ENCODE assay signal across 1 cellular context in genomic region chr1:44806025-44806703, GRCh38.
A peak's percentile ranks its signal among the peaks of the same experiment; 100 is the strongest.
TF ChIP-seq lines count a peak whose summit lies in the region.

No MANE protein-coding gene starts in this region.

TF ChIP-seq in K562, 482 proteins besides CTCF, POLR2A, EP300 and RAD21 (continues in another document):
- TF ChIP-seq NFIX (CRISPR knock-in tag; IDR thresholded peaks at IDR 0.05; ENCODE audit: low read depth) = no peak
- TF ChIP-seq CCNT2 (IDR thresholded peaks at IDR 0.05; ENCODE audit: borderline replicate concordance, extremely low read depth, insufficient read length, low read depth, low read length) = peak; percentile 22
- no peak for TF ChIP-seq KHSRP (IDR thresholded peaks at IDR 0.05)
- no peak for TF ChIP-seq ZNF407 (IDR thresholded peaks at IDR 0.05; ENCODE audit: low read depth)
- no peak for TF ChIP-seq ZEB2 (IDR thresholded peaks at IDR 0.05)
- no peak for TF ChIP-seq PTBP1 (IDR thresholded peaks at IDR 0.05; ENCODE audit: low read depth, low read length)
- TF ChIP-seq E4F1 (CRISPR knock-in tag; IDR thresholded peaks at IDR 0.05; ENCODE audit: borderline replicate concordance) = no peak
- no peak for TF ChIP-seq ADNP (tag; IDR thresholded peaks at IDR 0.05)
- TF ChIP-seq GMEB1 (CRISPR knock-in tag; IDR thresholded peaks at IDR 0.05) = no peak
- no peak for TF ChIP-seq SPI1 (IDR thresholded peaks at IDR 0.05; ENCODE audit: borderline replicate concordance, low read depth, low read length)
- TF ChIP-seq ESRRB (CRISPR knock-in tag; IDR thresholded peaks at IDR 0.05; ENCODE audit: borderline replicate concordance) = no peak
- 0 out of 2 replicates have a peak, but pooled peaks have one; percentile 28 for TF ChIP-seq ZNF143 (CRISPR knock-in tag; IDR thresholded peaks at IDR 0.05)
- TF ChIP-seq ZNF449 (CRISPR knock-in tag; IDR thresholded peaks at IDR 0.05) = no peak
- TF ChIP-seq BRD9 (IDR thresholded peaks at IDR 0.05; ENCODE audit: low read depth, partially characterized antibody) = no peak
- no peak for TF ChIP-seq TEAD4 (IDR thresholded peaks at IDR 0.05; ENCODE audit: low read length)
- no peak for TF ChIP-seq TEAD4 (CRISPR knock-in tag; IDR thresholded peaks at IDR 0.05; ENCODE audit: borderline replicate concordance)
- no peak for TF ChIP-seq CBX2 (IDR thresholded peaks at IDR 0.05; ENCODE audit: insufficient read depth, low read length, poor library complexity, severe bottlenecking)
- no peak for TF ChIP-seq PML (IDR thresholded peaks at IDR 0.05; ENCODE audit: low read length)
- TF ChIP-seq RFX1 (IDR thresholded peaks at IDR 0.05) = no peak
- TF ChIP-seq ESRRA (IDR thresholded peaks at IDR 0.05; ENCODE audit: borderline replicate concordance, low read depth) = no peak
- TF ChIP-seq ZNF76 (CRISPR knock-in tag; IDR thresholded peaks at IDR 0.05; ENCODE audit: borderline replicate concordance) = no peak
- no peak for TF ChIP-seq ZNF280B (CRISPR knock-in tag; IDR thresholded peaks at IDR 0.05)
- TF ChIP-seq ZBTB8A (IDR thresholded peaks at IDR 0.05; ENCODE audit: partially characterized antibody) = no peak
- TF ChIP-seq E2F1 (CRISPR knock-in tag; IDR thresholded peaks at IDR 0.05) = no peak
- TF ChIP-seq DMBX1 (CRISPR knock-in tag; IDR thresholded peaks at IDR 0.05; ENCODE audit: borderline replicate concordance) = no peak
- TF ChIP-seq THRA (IDR thresholded peaks at IDR 0.05) = no peak
- no peak for TF ChIP-seq NFATC3 (IDR thresholded peaks at IDR 0.05)
- TF ChIP-seq XRCC3 (IDR thresholded peaks at IDR 0.05) = no peak
- no peak for TF ChIP-seq ZNF830 (CRISPR knock-in tag; IDR thresholded peaks at IDR 0.05)
- TF ChIP-seq SMAD3 (CRISPR knock-in tag; conservative IDR thresholded peaks at IDR 0.05) = no peak
- no peak for TF ChIP-seq TRIM25 (IDR thresholded peaks at IDR 0.05; ENCODE audit: borderline replicate concordance)
- TF ChIP-seq SFPQ (IDR thresholded peaks at IDR 0.05; ENCODE audit: low read depth, low read length) = no peak
